22 cellular contexts compared by ENCODE assay signal in genomic region chr9:118038713-118039112, GRCh38.
"Had no signal": no experiment of that assay in that cellular context is flagged by ENCODE, and none has a peak within 500 bp of the region (broad histone marks: within the 10 kb centered on the region; RNA-seq: fewer than 3 reads in every experiment).

No MANE protein-coding gene starts in this region.

- H3K36me3 ChIP-seq: tibial artery had no signal

- H3K9me3 ChIP-seq: tibial artery had no signal

- H3K27me3 ChIP-seq: dorsolateral prefrontal cortex, tibial artery had no signal

- H3K27ac ChIP-seq: dorsolateral prefrontal cortex, epithelial cell of prostate, tibial artery had no signal

- H3K27me3 Mint-ChIP-seq: activated CD4-positive, alpha-beta T cell treated with anti-CD3 and anti-CD28 coated beads, Interleukin-2, amount 10 ng/mL, durations not matched to agents 7 days and 5 days; activated naive CD4-positive, alpha-beta T cell treated with anti-CD3 and anti-CD28 coated beads, Interleukin-2, amount 10 ng/mL, durations not matched to agents 7 days and 5 days; brain had no signal

- H3K9me3 Mint-ChIP-seq: activated CD4-positive, alpha-beta T cell treated with anti-CD3 and anti-CD28 coated beads, Interleukin-2, amount 10 ng/mL, durations not matched to agents 7 days and 5 days; activated naive CD4-positive, alpha-beta T cell treated with anti-CD3 and anti-CD28 coated beads, Interleukin-2, amount 10 ng/mL, durations not matched to agents 7 days and 5 days; activated naive CD8-positive, alpha-beta T cell treated with anti-CD3 and anti-CD28 coated beads, Interleukin-2, amount 50 U/mL, for 24 hours; brain; nephron had no signal

- DNase-seq: activated CD4-positive, alpha-beta T cell treated with anti-CD3 and anti-CD28 coated beads, Interleukin-2, amount 10 ng/mL, durations not matched to agents 7 days and 5 days; activated CD8-positive, alpha-beta memory T cell treated with anti-CD3 and anti-CD28 coated beads, Interleukin-2, amount 50 U/mL, for 48 hours; activated effector memory CD4-positive, alpha-beta T cell treated with Interleukin-2 at 50 U/mL for 16 hours; activated naive CD4-positive, alpha-beta T cell treated with anti-CD3 and anti-CD28 coated beads, Interleukin-2, amount 10 ng/mL, durations not matched to agents 7 days and 5 days; activated naive CD8-positive, alpha-beta T cell treated with anti-CD3 and anti-CD28 coated beads, Interleukin-2, amount 50 U/mL, for 24 hours; activated T-cell treated with anti-CD3 and anti-CD28 coated beads, Interleukin-2, amount 50 U/mL, for 48 hours; anterior cingulate cortex; central memory CD4-positive, alpha-beta T cell; dorsolateral prefrontal cortex; foreskin melanocyte; hypothalamus; kidney; midbrain; right cardiac atrium; stimulated activated CD4-positive, alpha-beta T cell treated with anti-CD3 and anti-CD28 coated beads, Interleukin-2, amount 100 ng/mL, for 24 hours; stimulated activated naive CD8-positive, alpha-beta T cell treated with anti-CD3 and anti-CD28 coated beads, Interleukin-15, Interleukin-2, amounts not matched to agents 100 U/mL and 50 U/mL, for 24 hours; substantia nigra; T-helper 9 cell; tibial artery had no signal

- H3K36me3 Mint-ChIP-seq: activated naive CD4-positive, alpha-beta T cell treated with anti-CD3 and anti-CD28 coated beads, Interleukin-2, amount 10 ng/mL, durations not matched to agents 7 days and 5 days; brain had no signal

- H3K4me1 Mint-ChIP-seq: activated CD4-positive, alpha-beta T cell treated with anti-CD3 and anti-CD28 coated beads, Interleukin-2, amount 10 ng/mL, durations not matched to agents 7 days and 5 days; activated naive CD4-positive, alpha-beta T cell treated with anti-CD3 and anti-CD28 coated beads, Interleukin-2, amount 10 ng/mL, durations not matched to agents 7 days and 5 days; activated naive CD8-positive, alpha-beta T cell treated with anti-CD3 and anti-CD28 coated beads, Interleukin-2, amount 50 U/mL, for 24 hours; brain; nephron had no signal

- H3K4me3 Mint-ChIP-seq: activated CD4-positive, alpha-beta T cell treated with anti-CD3 and anti-CD28 coated beads, Interleukin-2, amount 10 ng/mL, durations not matched to agents 7 days and 5 days; activated naive CD4-positive, alpha-beta T cell treated with anti-CD3 and anti-CD28 coated beads, Interleukin-2, amount 10 ng/mL, durations not matched to agents 7 days and 5 days; activated naive CD8-positive, alpha-beta T cell treated with anti-CD3 and anti-CD28 coated beads, Interleukin-2, amount 50 U/mL, for 24 hours; brain; nephron had no signal

- H3K4me3 ChIP-seq: dorsolateral prefrontal cortex, tibial artery had no signal

- H3K27ac Mint-ChIP-seq: activated CD4-positive, alpha-beta T cell treated with anti-CD3 and anti-CD28 coated beads, Interleukin-2, amount 10 ng/mL, durations not matched to agents 7 days and 5 days; activated naive CD4-positive, alpha-beta T cell treated with anti-CD3 and anti-CD28 coated beads, Interleukin-2, amount 10 ng/mL, durations not matched to agents 7 days and 5 days; activated naive CD8-positive, alpha-beta T cell treated with anti-CD3 and anti-CD28 coated beads, Interleukin-2, amount 50 U/mL, for 24 hours; brain; nephron had no signal
